Comparison of ENCODE assay signal across 8 cellular contexts in genomic region chr10:71748671-71749191, GRCh38. TPM values are rescaled to one million over a fixed set of nuclear protein-coding genes. Genes with fewer than 3 reads are reported as not detected.
DNase-seq lines count a peak whose midpoint lies in the region; ATAC-seq and TF ChIP-seq lines count a peak whose summit lies in the region.

No MANE protein-coding gene starts in this region.

- no peaks in the 10 kb centered on the region for H3K9me3 ChIP-seq in stomach

- H3K36me3 ChIP-seq in stomach, result peaks cover 22 to 41% (median 40%) of the 10 kb centered on the region in 4 donors

- no peaks in the 10 kb centered on the region for H3K27me3 ChIP-seq in stomach

- TF ChIP-seq CTCF in stomach (IDR thresholded peaks at IDR 0.05), result no peak

- peaks cover 31% of the 10 kb centered on the region for H3K36me3 Mint-ChIP-seq in activated naive CD8-positive, alpha-beta T cell treated with anti-CD3 and anti-CD28 coated beads, Interleukin-2, amount 50 U/mL, for 24 hours (ENCODE audit: low read depth)

- peaks cover 42 to 87% (median 58%) of the 10 kb centered on the region in 4 donors for H3K4me1 ChIP-seq in stomach

- peak; percentile 61 for ATAC-seq in GM21723 (IDR thresholded peaks at IDR 0.05; ENCODE audit: unreplicated experiment)
- ATAC-seq in activated naive CD8-positive, alpha-beta T cell treated with anti-CD3 and anti-CD28 coated beads, Interleukin-2, amount 50 U/mL, for 24 hours, result peak; percentile 88

- no peak overlapping the region for H3K4me3 ChIP-seq in stomach

- WGBS in stomach, 5 donors, result 44 to 68% (median 56%) methylated on average over 15 of the region's 15 CpGs

- peaks cover 97% of the 10 kb centered on the region for H3K4me1 Mint-ChIP-seq in activated naive CD8-positive, alpha-beta T cell treated with anti-CD3 and anti-CD28 coated beads, Interleukin-2, amount 50 U/mL, for 24 hours

- DNase-seq in AML-193 (lab: John Stamatoyannopoulos, UW), result peak; percentile 98 to 99
- peak; percentile 97 for DNase-seq in SKM-1 (lab: John Stamatoyannopoulos, UW; ENCODE audit: unreplicated experiment)
- peak; percentile 79 for DNase-seq in activated naive CD8-positive, alpha-beta T cell treated with anti-CD3 and anti-CD28 coated beads, Interleukin-2, amount 50 U/mL, for 24 hours
- peak; percentile 73 for DNase-seq in mucosa of gallbladder (ENCODE audit: low spot score)
- DNase-seq in stomach, result peak; percentile 62
- no peak for DNase-seq in cerebellar nuclear complex (lab: John Stamatoyannopoulos, UW)
- DNase-seq in DMS114 treated with DMSO at 0.1 percent for 48 hours (lab: John Stamatoyannopoulos, UW; ENCODE audit: unreplicated experiment), result no peak

- H3K27ac Mint-ChIP-seq in activated naive CD8-positive, alpha-beta T cell treated with anti-CD3 and anti-CD28 coated beads, Interleukin-2, amount 50 U/mL, for 24 hours, result peak overlapping the region; percentile 92

- TF ChIP-seq EP300 in stomach (IDR thresholded peaks at IDR 0.05), result no peak

- H3K27me3 Mint-ChIP-seq in activated naive CD8-positive, alpha-beta T cell treated with anti-CD3 and anti-CD28 coated beads, Interleukin-2, amount 50 U/mL, for 24 hours, result no peaks in the 10 kb centered on the region

- intact Hi-C loops in stomach (cut with DNase I; ENCODE audit: low total_unique reads), result no loop called here

- peak overlapping the region; percentile 43 to 85 (median 79) for H3K27ac ChIP-seq in stomach

- TF ChIP-seq POLR2A in stomach (IDR thresholded peaks at IDR 0.05), result no peak

- H3K9me3 Mint-ChIP-seq in activated naive CD8-positive, alpha-beta T cell treated with anti-CD3 and anti-CD28 coated beads, Interleukin-2, amount 50 U/mL, for 24 hours, result no peaks in the 10 kb centered on the region

- H3K4me3 Mint-ChIP-seq in activated naive CD8-positive, alpha-beta T cell treated with anti-CD3 and anti-CD28 coated beads, Interleukin-2, amount 50 U/mL, for 24 hours, result peak overlapping the region; percentile 60

RNA-seq across cellular contexts. Expression of gene VSIR, which starts 24.6 kb away (rescaled TPM):
- total RNA-seq in mucosa of gallbladder (83.9 TPM), stomach (100 to 1,000 TPM in 1 of 5 donors, 10 to 100 TPM in 4; 14.7 to 103 (median 16.5) TPM)
- 10 to 100 TPM; 14.2 to 21.7 (median 15.9) TPM for polyA plus RNA-seq in stomach

RNA-seq across cellular contexts. Expression of gene C10orf105, which starts 29.2 kb away (rescaled TPM):
- total RNA-seq in mucosa of gallbladder (0.06 TPM), stomach (not detected)
- polyA plus RNA-seq in stomach, result under 1 TPM in 1 of 3 donors, not detected in 2; 0.03 TPM

Comparison
In these comparisons a context has a peak if more than half of its experiments do, and no peak if none do; other contexts are left out.
1. DNase-seq: peak in AML-193 (2 of 2), SKM-1 (single experiment), activated naive CD8-positive, alpha-beta T cell treated with anti-CD3 and anti-CD28 coated beads, Interleukin-2, amount 50 U/mL, for 24 hours (single experiment), mucosa of gallbladder (single experiment) and stomach (single experiment); none in cerebellar nuclear complex (0 of 2) and DMS114 treated with DMSO at 0.1 percent for 48 hours (single experiment).